1 cellular context compared by ENCODE assay signal in the genomic region with DNA sequence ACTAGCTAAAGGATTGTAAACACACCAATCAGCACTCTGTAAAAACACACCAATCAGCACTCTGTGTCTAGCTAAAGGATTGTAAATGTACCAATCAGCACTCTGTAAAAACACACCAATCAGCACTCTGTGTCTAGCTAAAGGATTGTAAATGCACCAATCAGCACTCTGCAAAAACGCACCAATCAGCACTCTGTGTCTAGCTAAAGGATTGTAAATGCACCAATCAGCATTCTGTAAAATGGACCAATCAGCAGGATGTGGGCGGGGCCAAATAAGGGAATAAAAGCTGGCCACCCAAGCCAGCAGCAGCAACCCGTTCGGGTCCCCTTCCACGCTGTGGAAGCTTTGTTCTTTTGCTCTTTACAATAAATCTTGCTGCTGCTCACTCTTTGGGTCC. TPM values are rescaled to one million over a fixed set of nuclear protein-coding genes. Genes with fewer than 3 reads are reported as not detected.
"Had no signal": no experiment of that assay in that cellular context is flagged by ENCODE, and none has a peak within 500 bp of the region (broad histone marks: within the 10 kb centered on the region; RNA-seq: fewer than 3 reads in every experiment).

No MANE protein-coding gene starts in this region.

RNA-seq across cellular contexts. Expression of a gene that starts 8.0 kb away (rescaled TPM):
- total RNA-seq: ascending aorta had no signal
